7 cellular contexts compared by ENCODE assay signal in the genomic region with DNA sequence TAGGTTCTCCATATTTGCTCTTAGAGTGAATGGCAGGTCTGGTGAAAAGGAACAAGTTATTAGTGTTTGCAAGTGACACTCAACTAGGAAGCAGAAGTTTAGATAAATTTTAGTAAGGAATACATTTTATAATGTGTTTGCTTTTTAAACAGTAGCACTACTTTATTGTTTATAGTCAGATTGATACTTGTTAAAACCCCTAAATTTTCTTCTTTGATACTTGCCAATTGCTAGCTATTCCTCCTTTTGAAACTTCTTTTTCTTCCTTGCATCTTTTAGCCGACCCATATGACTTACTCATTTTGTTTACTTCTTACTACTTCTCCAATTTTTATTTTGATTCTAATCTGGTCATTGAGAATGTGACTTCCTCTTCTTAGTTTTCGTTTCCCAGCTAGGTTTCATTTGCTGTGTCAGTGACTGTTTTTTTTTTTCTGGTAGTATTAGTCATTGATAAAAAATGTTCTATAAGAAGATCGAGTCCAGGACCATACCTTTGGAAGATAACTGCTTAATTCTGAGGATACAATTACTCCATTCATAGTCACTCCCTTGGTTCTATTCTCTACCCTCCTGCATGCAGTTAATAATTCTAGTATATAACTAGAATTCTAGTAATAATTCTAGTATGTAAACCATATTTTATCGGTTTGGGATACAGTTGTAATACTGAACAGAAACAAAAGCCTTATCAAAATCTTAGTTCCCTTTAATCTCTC. TPM values are rescaled to one million over a fixed set of nuclear protein-coding genes. Genes with fewer than 3 reads are reported as not detected.
DNase-seq lines count a peak whose midpoint lies in the region; ATAC-seq and TF ChIP-seq lines count a peak whose summit lies in the region.

No MANE protein-coding gene starts in this region.

- DNase-seq in SKM-1 treated with dmso at 0.1 percent for 144 hours (lab: John Stamatoyannopoulos, UW; ENCODE audit: unreplicated experiment): peak; percentile 79
- peak; percentile 57 for DNase-seq in inferior parietal cortex (ENCODE audit: extremely low spot score)
- no peak for DNase-seq in endothelial cell (ENCODE audit: low spot score)
- DNase-seq in naive thymus-derived CD8-positive, alpha-beta T cell: no peak
- no peak for DNase-seq in C1 segment of cervical spinal cord (lab: John Stamatoyannopoulos, UW)

- H3K27ac Mint-ChIP-seq in endothelial cell (ENCODE audit: unreplicated experiment): no peak overlapping the region
- H3K27ac Mint-ChIP-seq in naive thymus-derived CD8-positive, alpha-beta T cell: peak overlapping the region in 3 of 10 donors; percentile 57 to 92 (median 70)

- no peak overlapping the region for H3K4me3 Mint-ChIP-seq in endothelial cell (ENCODE audit: unreplicated experiment)
- H3K4me3 Mint-ChIP-seq in naive thymus-derived CD8-positive, alpha-beta T cell: peak overlapping the region in 3 of 10 donors; percentile 1 to 54 (median 18)

- H3K27me3 Mint-ChIP-seq in endothelial cell (ENCODE audit: unreplicated experiment): peaks cover 12% of the 10 kb centered on the region
- peaks cover 14 to 35% (median 27%) of the 10 kb centered on the region in 5 donors for H3K27me3 Mint-ChIP-seq in naive thymus-derived CD8-positive, alpha-beta T cell

- H3K9me3 Mint-ChIP-seq in endothelial cell (ENCODE audit: unreplicated experiment): no peaks in the 10 kb centered on the region
- H3K9me3 Mint-ChIP-seq in naive thymus-derived CD8-positive, alpha-beta T cell: no peaks in the 10 kb centered on the region

- peak; percentile 20 for ATAC-seq in GM18519 (IDR thresholded peaks at IDR 0.05; ENCODE audit: low FRiP score, unreplicated experiment)
- ATAC-seq in HG03095 (IDR thresholded peaks at IDR 0.05; ENCODE audit: unreplicated experiment): peak; percentile 23
- no peak for ATAC-seq in naive thymus-derived CD8-positive, alpha-beta T cell

- H3K4me1 Mint-ChIP-seq in endothelial cell (ENCODE audit: unreplicated experiment): peaks cover 15% of the 10 kb centered on the region
- peaks cover 15 to 37% (median 18%) of the 10 kb centered on the region in 4 donors for H3K4me1 Mint-ChIP-seq in naive thymus-derived CD8-positive, alpha-beta T cell

- H3K36me3 Mint-ChIP-seq in endothelial cell (ENCODE audit: low read depth, unreplicated experiment): peaks cover 12% of the 10 kb centered on the region
- H3K36me3 Mint-ChIP-seq in naive thymus-derived CD8-positive, alpha-beta T cell: peaks cover 0 to 10% (median 0%) of the 10 kb centered on the region in 3 donors

- POLR2A ChIA-PET in naive thymus-derived CD8-positive, alpha-beta T cell (lab: Charles Lee): no interaction called here

- TF ChIP-seq CTCF in endothelial cell (IDR thresholded peaks at IDR 0.05; ENCODE audit: unreplicated experiment): no peak

RNA-seq across cellular contexts. Expression of a gene that starts 2.7 kb away (rescaled TPM):
- 35.3 TPM for total RNA-seq in endothelial cell (ENCODE audit: unreplicated experiment)
- 100 to 1,000 TPM in 1 of 2 experiments, 10 to 100 TPM in 1; 93.4 to 102 TPM for total RNA-seq in naive thymus-derived CD8-positive, alpha-beta T cell
- polyA plus RNA-seq in naive thymus-derived CD8-positive, alpha-beta T cell: 10 to 100 TPM in 2 of 3 donors, 1 to 10 TPM in 1; 9.1 to 14.7 (median 11.2) TPM

Comparison
In these comparisons a context has a peak if more than half of its experiments do, and no peak if none do; other contexts are left out.
1. ATAC-seq: peak in GM18519 (single experiment) and HG03095 (single experiment); none in naive thymus-derived CD8-positive, alpha-beta T cell (0 of 2).
2. DNase-seq: peak in SKM-1 treated with dmso at 0.1 percent for 144 hours (single experiment) and inferior parietal cortex (single experiment); none in endothelial cell (single experiment), naive thymus-derived CD8-positive, alpha-beta T cell (0 of 10) and C1 segment of cervical spinal cord (0 of 14).